In genomic region chr20:6122873-6123649, GRCh38 we compare ENCODE assay signal across 8 cellular contexts. TPM values are rescaled to one million over a fixed set of nuclear protein-coding genes. Genes with fewer than 3 reads are reported as not detected.
A peak's percentile ranks its signal among the peaks of the same experiment; 100 is the strongest.
DNase-seq lines count a peak whose midpoint lies in the region; ATAC-seq and TF ChIP-seq lines count a peak whose summit lies in the region.

TSS of gene FERMT1 (minus strand) at chr20:6123030. CDS start at chr20:6119554, 3,476 bp downstream.

- peaks cover 5% of the 10 kb centered on the region for H3K4me1 Mint-ChIP-seq in neural progenitor cell

- H3K27me3 ChIP-seq in GM06990 (replicated peaks; ENCODE audit: control insufficient read depth, insufficient read depth, low read length) (peaks cover 2% of the 10 kb centered on the region; the same call in 1 of the 2 replicates), neural progenitor cell (peaks cover 40% of the 10 kb centered on the region), vagina (no peaks in the 10 kb centered on the region)

- peak within 1 kb of the TSS; percentile 90 for H3K4me2 ChIP-seq in neural progenitor cell

- no peak for TF ChIP-seq CTCF in GM06990 (IDR thresholded peaks at IDR 0.05; ENCODE audit: insufficient read depth, low read length, poor library complexity, severe bottlenecking)
- TF ChIP-seq CTCF in fibroblast of villous mesenchyme (IDR thresholded peaks at IDR 0.05; ENCODE audit: insufficient read depth, low read depth, low read length) = peak; percentile 13
- TF ChIP-seq CTCF in neural progenitor cell (IDR thresholded peaks at IDR 0.05) = peak; percentile 25
- TF ChIP-seq CTCF in vagina (IDR thresholded peaks at IDR 0.05) = no peak

- H3K27ac Mint-ChIP-seq in neural progenitor cell = no peak within 1 kb of the TSS

- no peak for TF ChIP-seq POLR2A in vagina (IDR thresholded peaks at IDR 0.05)

- no peaks in the 10 kb centered on the region for H3K9me3 Mint-ChIP-seq in neural progenitor cell

- peak; percentile 70 for ATAC-seq in HG02588 (IDR thresholded peaks at IDR 0.05; ENCODE audit: unreplicated experiment)
- no peak for ATAC-seq in HG03108 (IDR thresholded peaks at IDR 0.05; ENCODE audit: unreplicated experiment)

- H3K79me2 ChIP-seq in neural progenitor cell (ENCODE audit: low read depth) = no peaks in the 10 kb centered on the region

- DNase-seq in GM06990 (ENCODE audit: extremely low read depth, insufficient read length) (peak; percentile 57), NCI-H2171 treated with DMSO at 0.1 percent for 48 hours (lab: John Stamatoyannopoulos, UW) (peak; percentile 79), fibroblast of villous mesenchyme (ENCODE audit: low read depth) (peak; percentile 55), neural progenitor cell (ENCODE audit: low spot score) (peak; percentile 80), vagina (ENCODE audit: extremely low spot score in 2 of 2) (no peak)
- DNase-seq in activated CD8-positive, alpha-beta memory T cell treated with anti-CD3 and anti-CD28 coated beads, Interleukin-2, amount 50 U/mL, for 24 hours (ENCODE audit: extremely low read depth) = peak; percentile 12

- H3K27ac ChIP-seq in neural progenitor cell (no peak within 1 kb of the TSS), vagina (peak within 1 kb of the TSS; percentile 58)

- no peak within 1 kb of the TSS for H3K9ac ChIP-seq in neural progenitor cell

- H3K27me3 Mint-ChIP-seq in neural progenitor cell (ENCODE audit: insufficient read depth, low read depth) = peaks cover 23% of the 10 kb centered on the region

- H3K9me3 ChIP-seq in neural progenitor cell (ENCODE audit: low read depth) = no peaks in the 10 kb centered on the region
- no peaks in the 10 kb centered on the region for H3K9me3 ChIP-seq in vagina

- peak within 1 kb of the TSS; percentile 95 for H2AFZ ChIP-seq in neural progenitor cell (replicated peaks)

- H3K4me3 ChIP-seq in GM06990 (replicated peaks; ENCODE audit: low read depth, low read length) (peak within 1 kb of the TSS; percentile 35), fibroblast of villous mesenchyme (ENCODE audit: low read depth, low read length) (peak within 1 kb of the TSS; percentile 59), neural progenitor cell (peak within 1 kb of the TSS; percentile 50), vagina (peak within 1 kb of the TSS; percentile 40 to 51)

- H4K20me1 ChIP-seq in neural progenitor cell (ENCODE audit: low read depth) = no peaks in the 10 kb centered on the region

- intact Hi-C loops in vagina (cut with DNase I) = no loop called here

- H3K36me3 ChIP-seq in GM06990 (ENCODE audit: control insufficient read depth, insufficient read depth, low read length) (no peaks in the 10 kb centered on the region), neural progenitor cell (no peaks in the 10 kb centered on the region), vagina (peaks cover 0 to 6% of the 10 kb centered on the region in 2 donors)

- H3K4me3 Mint-ChIP-seq in neural progenitor cell = peak within 1 kb of the TSS; percentile 82

- no peaks in the 10 kb centered on the region for H3K36me3 Mint-ChIP-seq in neural progenitor cell

- H3F3A ChIP-seq in neural progenitor cell (ENCODE audit: low read depth) = peaks cover 20% of the 10 kb centered on the region

- H3K4me1 ChIP-seq in neural progenitor cell (peaks cover 37% of the 10 kb centered on the region), vagina (peaks cover 30% of the 10 kb centered on the region)

RNA-seq across cellular contexts. Expression of gene FERMT1, which starts in this region (rescaled TPM):
- total RNA-seq in fibroblast of villous mesenchyme (4.3 and 4.5 TPM in 2 replicates), neural progenitor cell (ENCODE audit: low replicate concordance) (1.3 and 1.6 TPM in 2 replicates), vagina (9.8 TPM)

Comparison
In these comparisons a context has a peak if more than half of its experiments do, and no peak if none do; other contexts are left out.
1. DNase-seq: peak in GM06990 (single experiment), NCI-H2171 treated with DMSO at 0.1 percent for 48 hours (single experiment), activated CD8-positive, alpha-beta memory T cell treated with anti-CD3 and anti-CD28 coated beads, Interleukin-2, amount 50 U/mL, for 24 hours (single experiment), fibroblast of villous mesenchyme (single experiment) and neural progenitor cell (single experiment); none in vagina (0 of 2).
2. CTCF ChIP-seq: peak in fibroblast of villous mesenchyme (single experiment) and neural progenitor cell (single experiment); none in GM06990 (single experiment) and vagina (0 of 3).
3. Peak in every context shown above with its lines, with median percentiles within 50 percentile points of each other: H3K4me3 ChIP-seq.